Comparison of ENCODE assay signal across 7 cellular contexts in genomic region chr6:167384844-167385243, GRCh38. TPM values are rescaled to one million over a fixed set of nuclear protein-coding genes. Genes with fewer than 3 reads are reported as not detected.
"Had no signal": no experiment of that assay in that cellular context is flagged by ENCODE, and none has a peak within 500 bp of the region (broad histone marks: within the 10 kb centered on the region; RNA-seq: fewer than 3 reads in every experiment).

No MANE protein-coding gene starts in this region.

RNA-seq across cellular contexts. Expression of gene TTLL2, which starts 60.0 kb away (rescaled TPM):
- total RNA-seq: GM23248, H4, H7, HFFc6, HT1080, IMR-90, K562 had no signal
- polyA plus RNA-seq: GM23248, IMR-90, K562 had no signal
